ENCODE assay signal across 33 cellular contexts in the genomic region with DNA sequence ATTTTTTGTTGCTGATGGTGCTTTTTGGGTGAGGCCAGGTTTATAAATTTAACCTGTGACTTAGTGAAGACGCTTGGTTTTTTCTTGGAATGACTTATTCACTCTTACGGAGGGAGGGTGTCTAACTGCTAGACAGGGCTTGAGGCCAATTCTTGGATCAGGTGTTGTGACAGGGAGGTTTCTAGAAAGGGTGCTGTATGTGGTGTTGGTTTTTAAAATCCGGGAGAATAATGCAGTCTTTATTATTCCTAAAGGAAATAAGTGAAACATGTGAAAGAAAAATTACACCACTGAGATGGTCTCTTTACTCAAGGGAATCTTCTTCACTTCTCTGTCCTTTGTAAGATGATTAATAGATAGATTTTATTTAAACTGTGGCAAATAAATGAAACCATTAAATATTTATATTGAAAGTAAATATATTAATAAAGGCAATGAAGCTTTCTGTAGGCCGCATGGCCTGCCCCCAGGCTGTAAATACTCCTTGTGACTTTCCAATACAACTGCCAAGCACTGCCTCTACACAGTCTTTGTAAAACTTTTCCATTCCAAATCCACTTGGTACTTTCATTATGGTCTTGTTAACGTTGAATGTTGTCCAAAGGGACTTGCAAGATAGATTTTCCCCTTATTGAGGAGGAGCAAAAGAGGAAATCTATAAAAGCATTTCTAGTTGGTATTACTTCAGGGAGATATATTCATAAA.
"Had no signal": no experiment of that assay in that cellular context is flagged by ENCODE, and none has a peak within 500 bp of the region (broad histone marks: within the 10 kb centered on the region; RNA-seq: fewer than 3 reads in every experiment).

No MANE protein-coding gene starts in this region.

- DNase-seq: Karpas-422, Kasumi-1, MG63, MM.1S, MV-4-11, NCI-H1048, NCI-H1092, NCI-H1092 treated with DMSO at 0.1 percent for 48 hours, NCI-H1105, NCI-H1105 treated with DMSO at 0.1 percent for 48 hours, NCI-H1417, NCI-H1417 treated with DMSO at 0.1 percent for 48 hours, NCI-H1436, NCI-H1436 treated with DMSO at 0.1 percent for 48 hours, NCI-H146, NCI-H1694, NCI-H1694 treated with DMSO at 0.1 percent for 48 hours, NCI-H187, NCI-H187 treated with DMSO at 0.1 percent for 48 hours, NCI-H1930, NCI-H2029, NCI-H2029 treated with DMSO at 0.1 percent for 48 hours, NCI-H2081, NCI-H2081 treated with DMSO at 0.1 percent for 48 hours, NCI-H2107, NCI-H2171, NCI-H2171 treated with DMSO at 0.1 percent for 48 hours, NCI-H2227 treated with DMSO at 0.1 percent for 48 hours, NCI-H226, NCI-H345, NCI-H446, NCI-H446 treated with DMSO at 0.1 percent for 48 hours, NCI-H510A had no signal
